ENCODE assay signal across 11 cellular contexts in genomic region chr11:128417607-128418324, GRCh38.
A peak's percentile ranks its signal among the peaks of the same experiment; 100 is the strongest.
DNase-seq lines count a peak whose midpoint lies in the region; ATAC-seq and TF ChIP-seq lines count a peak whose summit lies in the region.
"Had no signal": no experiment of that assay in that cellular context is flagged by ENCODE, and none has a peak within 500 bp of the region (broad histone marks: within the 10 kb centered on the region; RNA-seq: fewer than 3 reads in every experiment).

No MANE protein-coding gene starts in this region.

- H3K36me3 Mint-ChIP-seq in nephron (ENCODE audit: low read depth) = no peaks in the 10 kb centered on the region
- no peaks in the 10 kb centered on the region for H3K36me3 Mint-ChIP-seq in activated T-helper 2 cell treated with anti-CD3 and anti-CD28 coated beads, Interferon-gamma antibody, Interleukin-2, Interleukin-4, amounts not matched to agents 10 μg/mL and 5 μg/mL and 100 μg/mL, durations not matched to agents 14 hours and 24 hours and 36 hours (ENCODE audit: low read depth)
- H3K36me3 Mint-ChIP-seq: natural killer cell had no signal

- H2BK15ac ChIP-seq in mesendoderm (replicated peaks; ENCODE audit: low read depth) = no peak overlapping the region

- DNase-seq in AG04450 (ENCODE audit: low read depth, low spot score) (peak; percentile 69), LHCN-M2 (ENCODE audit: low read depth) (peak; percentile 83), fibroblast of gingiva (ENCODE audit: low read depth) (peak; percentile 92), T1000 (lab: John Stamatoyannopoulos, UW) (no peak), mesendoderm (no peak)
- DNase-seq in activated T-helper 2 cell treated with anti-CD3 and anti-CD28 coated beads, Interferon-gamma antibody, Interleukin-2, Interleukin-4, amounts not matched to agents 10 μg/mL and 5 μg/mL and 100 μg/mL, durations not matched to agents 14 hours and 24 hours and 36 hours (ENCODE audit: low spot score) = no peak
- DNase-seq: natural killer cell, substantia nigra had no signal

- intact Hi-C loops in activated T-helper 2 cell treated with anti-CD3 and anti-CD28 coated beads, Interferon-gamma antibody, Interleukin-2, Interleukin-4, amounts not matched to agents 10 μg/mL and 5 μg/mL and 100 μg/mL, durations not matched to agents 14 hours and 24 hours and 36 hours (cut with micrococcal nuclease) = no loop called here

- H3K27ac ChIP-seq in AG04450 (ENCODE audit: low read depth, low read length) (no peak overlapping the region), mesendoderm (ENCODE audit: low read depth, low read length) (no peak overlapping the region)
- H3K27ac ChIP-seq: BLaER1 had no signal

- H3K9ac ChIP-seq in mesendoderm (ENCODE audit: low read length) = no peak overlapping the region
- H3K9ac ChIP-seq: BLaER1 had no signal

- H3K27ac Mint-ChIP-seq in nephron = peak overlapping the region; percentile 33 to 82 (median 71)
- no peak overlapping the region for H3K27ac Mint-ChIP-seq in activated T-helper 2 cell treated with anti-CD3 and anti-CD28 coated beads, Interferon-gamma antibody, Interleukin-2, Interleukin-4, amounts not matched to agents 10 μg/mL and 5 μg/mL and 100 μg/mL, durations not matched to agents 14 hours and 24 hours and 36 hours
- H3K27ac Mint-ChIP-seq: natural killer cell had no signal

- no peaks in the 10 kb centered on the region for H3K79me2 ChIP-seq in mesendoderm (ENCODE audit: control insufficient read depth, insufficient read depth, low read length)

- H3K9me3 Mint-ChIP-seq in nephron = no peaks in the 10 kb centered on the region
- no peaks in the 10 kb centered on the region for H3K9me3 Mint-ChIP-seq in activated T-helper 2 cell treated with anti-CD3 and anti-CD28 coated beads, Interferon-gamma antibody, Interleukin-2, Interleukin-4, amounts not matched to agents 10 μg/mL and 5 μg/mL and 100 μg/mL, durations not matched to agents 14 hours and 24 hours and 36 hours
- H3K9me3 Mint-ChIP-seq: natural killer cell had no signal

- H2BK120ac ChIP-seq in mesendoderm (ENCODE audit: low read depth, low read length) = no peak overlapping the region

- no peaks in the 10 kb centered on the region; the same call in 1 of the 2 replicates for H3K9me3 ChIP-seq in AG04450 (ENCODE audit: control insufficient read depth, insufficient read depth, low read length)
- H3K9me3 ChIP-seq: BLaER1 had no signal

- POLR2A ChIA-PET in AG04450 (lab: Yijun Ruan, JAX) = interaction anchor here (0.6 to 0.9 kb wide), 3 partner anchors 12 to 94 kb away, joined by 3 read pairs; no protein-coding TSS in a partner anchor

- CTCF ChIA-PET in AG04450 (lab: Charles Lee) = interaction anchor here (0.8 to 1.1 kb wide), 4 partner anchors 8 to 260 kb away, joined by 3 to 5 read pairs (median 4); no protein-coding TSS in a partner anchor

- no peak overlapping the region for H3K4me2 ChIP-seq in mesendoderm (ENCODE audit: low read length)
- H3K4me2 ChIP-seq: BLaER1 had no signal

- H3K27me3 ChIP-seq in AG04450 (ENCODE audit: control insufficient read depth, insufficient read depth, low read length) (no peaks in the 10 kb centered on the region), mesendoderm (ENCODE audit: insufficient read depth, low read length, poor library complexity) (no peaks in the 10 kb centered on the region)
- H3K27me3 ChIP-seq: BLaER1 had no signal

- no peak overlapping the region for H2AK5ac ChIP-seq in mesendoderm (ENCODE audit: low read length)

- H2BK5ac ChIP-seq in mesendoderm (ENCODE audit: low read length) = no peak overlapping the region

- peaks cover 56% of the 10 kb centered on the region for H3K4me1 Mint-ChIP-seq in nephron
- peaks cover 37% of the 10 kb centered on the region for H3K4me1 Mint-ChIP-seq in activated T-helper 2 cell treated with anti-CD3 and anti-CD28 coated beads, Interferon-gamma antibody, Interleukin-2, Interleukin-4, amounts not matched to agents 10 μg/mL and 5 μg/mL and 100 μg/mL, durations not matched to agents 14 hours and 24 hours and 36 hours (ENCODE audit: low read depth)

- no peak overlapping the region for H4K8ac ChIP-seq in mesendoderm (ENCODE audit: low read depth, low read length)

- no peaks in the 10 kb centered on the region for H3K79me1 ChIP-seq in mesendoderm (ENCODE audit: low read length)

- no peaks in the 10 kb centered on the region for H3K4me1 ChIP-seq in mesendoderm (ENCODE audit: control insufficient read depth, low read depth, low read length)

- no peaks in the 10 kb centered on the region for H3K36me3 ChIP-seq in mesendoderm (ENCODE audit: control insufficient read depth, insufficient read depth, low read length)
- H3K36me3 ChIP-seq: BLaER1 had no signal

- H3K4ac ChIP-seq in mesendoderm (ENCODE audit: low read depth, low read length) = no peak overlapping the region

- no peak overlapping the region for H4K5ac ChIP-seq in mesendoderm (ENCODE audit: low read length)

- no peak overlapping the region for H3K23ac ChIP-seq in mesendoderm (ENCODE audit: low read length)

- no CpG with 5 or more reads among the region's 5 CpGs for WGBS in mesendoderm (ENCODE audit: extremely low coverage, insufficient coverage, low lambda C conversion rate)

- peaks cover 4% of the 10 kb centered on the region for H3K27me3 Mint-ChIP-seq in nephron (ENCODE audit: low read depth)
- H3K27me3 Mint-ChIP-seq in activated T-helper 2 cell treated with anti-CD3 and anti-CD28 coated beads, Interferon-gamma antibody, Interleukin-2, Interleukin-4, amounts not matched to agents 10 μg/mL and 5 μg/mL and 100 μg/mL, durations not matched to agents 14 hours and 24 hours and 36 hours (ENCODE audit: low read depth) = no peaks in the 10 kb centered on the region

- no peak overlapping the region for H3K18ac ChIP-seq in mesendoderm (ENCODE audit: low read length)

- H3K4me3 ChIP-seq in AG04450 (ENCODE audit: low read depth, low read length) (no peak overlapping the region), mesendoderm (ENCODE audit: low read length) (no peak overlapping the region)
- H3K4me3 ChIP-seq: BLaER1 had no signal

- H3K4me3 Mint-ChIP-seq in nephron = no peak overlapping the region
- H3K4me3 Mint-ChIP-seq in activated T-helper 2 cell treated with anti-CD3 and anti-CD28 coated beads, Interferon-gamma antibody, Interleukin-2, Interleukin-4, amounts not matched to agents 10 μg/mL and 5 μg/mL and 100 μg/mL, durations not matched to agents 14 hours and 24 hours and 36 hours (ENCODE audit: low read depth) = no peak overlapping the region
- H3K4me3 Mint-ChIP-seq: natural killer cell had no signal

- TF ChIP-seq CTCF in AG04450 (IDR thresholded peaks at IDR 0.05; ENCODE audit: low read depth, low read length) = no peak
- no peak for TF ChIP-seq CTCF in nephron (IDR thresholded peaks at IDR 0.05; ENCODE audit: unreplicated experiment in 3 of 3)

- H3K56ac ChIP-seq in mesendoderm (ENCODE audit: low read length) = no peak overlapping the region

- no peak for ATAC-seq in GM21786 (IDR thresholded peaks at IDR 0.05; ENCODE audit: unreplicated experiment)
- ATAC-seq: natural killer cell had no signal

Comparison
In these comparisons a context has a peak if more than half of its experiments do, and no peak if none do; other contexts are left out.
1. DNase-seq: peak in AG04450 (single experiment), LHCN-M2 (single experiment) and fibroblast of gingiva (single experiment); none in T1000 (single experiment), mesendoderm (single experiment) and activated T-helper 2 cell treated with anti-CD3 and anti-CD28 coated beads, Interferon-gamma antibody, Interleukin-2, Interleukin-4, amounts not matched to agents 10 μg/mL and 5 μg/mL and 100 μg/mL, durations not matched to agents 14 hours and 24 hours and 36 hours (single experiment).